11 cellular contexts compared by ENCODE assay signal in genomic region chr4:102007959-102008425, GRCh38.
A peak's percentile ranks its signal among the peaks of the same experiment; 100 is the strongest.
DNase-seq lines count a peak whose midpoint lies in the region; ATAC-seq and TF ChIP-seq lines count a peak whose summit lies in the region.
"Had no signal": no experiment of that assay in that cellular context is flagged by ENCODE, and none has a peak within 500 bp of the region (broad histone marks: within the 10 kb centered on the region; RNA-seq: fewer than 3 reads in every experiment).

No MANE protein-coding gene starts in this region.

- ATAC-seq in GM18511 (IDR thresholded peaks at IDR 0.05; ENCODE audit: unreplicated experiment) (peak; percentile 96), GM21367 (IDR thresholded peaks at IDR 0.05; ENCODE audit: unreplicated experiment) (peak; percentile 84), HG03159 (IDR thresholded peaks at IDR 0.05; ENCODE audit: unreplicated experiment) (peak; percentile 94), activated B cell treated with CpG ODN at 0.5 μM for 24 hours (ENCODE audit: low read depth) (peak; percentile 92)
- ATAC-seq: WTC11 had no signal

- no peak for TF ChIP-seq CTCF in activated B cell treated with CpG ODN at 0.5 μM for 24 hours (IDR thresholded peaks at IDR 0.05)
- TF ChIP-seq CTCF in endothelial cell (IDR thresholded peaks at IDR 0.05; ENCODE audit: unreplicated experiment) = no peak

- H3K36me3 Mint-ChIP-seq in activated B cell treated with CpG ODN at 0.5 μM for 24 hours (ENCODE audit: low read depth) = peaks cover 69% of the 10 kb centered on the region
- H3K36me3 Mint-ChIP-seq in endothelial cell (ENCODE audit: low read depth, unreplicated experiment) = no peaks in the 10 kb centered on the region
- H3K36me3 Mint-ChIP-seq in immature natural killer cell = no peaks in the 10 kb centered on the region
- H3K36me3 Mint-ChIP-seq: WTC11 had no signal

- DNase-seq in activated B cell treated with CpG ODN at 0.5 μM for 24 hours (no peak), HEK293T (ENCODE audit: extremely low spot score) (no peak), head of caudate nucleus (no peak), endothelial cell (ENCODE audit: low spot score) (no peak), immature natural killer cell (no peak)
- DNase-seq: mesenchymal stem cell, NCI-H226 had no signal

- H3K4me1 Mint-ChIP-seq in activated B cell treated with CpG ODN at 0.5 μM for 24 hours (peaks cover 59% of the 10 kb centered on the region), endothelial cell (ENCODE audit: unreplicated experiment) (no peaks in the 10 kb centered on the region), immature natural killer cell (no peaks in the 10 kb centered on the region)

- H3K27me3 Mint-ChIP-seq in activated B cell treated with CpG ODN at 0.5 μM for 24 hours (no peaks in the 10 kb centered on the region), endothelial cell (ENCODE audit: unreplicated experiment) (no peaks in the 10 kb centered on the region), immature natural killer cell (ENCODE audit: low read depth in 3 of 3) (no peaks in the 10 kb centered on the region)

- intact Hi-C loops in activated B cell treated with CpG ODN at 0.5 μM for 24 hours (cut with micrococcal nuclease) (loop anchor here (1.0 to 10.0 kb wide), 6 partner anchors 12 to 841 kb away; partner anchors contain the start of genes BANK1 and PPP3CA), head of caudate nucleus (cut with DNase I) (no loop called here)

- H3K9me3 Mint-ChIP-seq in activated B cell treated with CpG ODN at 0.5 μM for 24 hours (no peaks in the 10 kb centered on the region), endothelial cell (ENCODE audit: unreplicated experiment) (no peaks in the 10 kb centered on the region), immature natural killer cell (no peaks in the 10 kb centered on the region)
- H3K9me3 Mint-ChIP-seq: WTC11 had no signal

- peak overlapping the region; percentile 57 for H3K27ac Mint-ChIP-seq in activated B cell treated with CpG ODN at 0.5 μM for 24 hours
- no peak overlapping the region for H3K27ac Mint-ChIP-seq in endothelial cell (ENCODE audit: unreplicated experiment)
- no peak overlapping the region for H3K27ac Mint-ChIP-seq in immature natural killer cell
- H3K27ac Mint-ChIP-seq: WTC11 had no signal

- H3K4me3 Mint-ChIP-seq in activated B cell treated with CpG ODN at 0.5 μM for 24 hours = peak overlapping the region; percentile 38
- no peak overlapping the region for H3K4me3 Mint-ChIP-seq in endothelial cell (ENCODE audit: unreplicated experiment)
- no peak overlapping the region for H3K4me3 Mint-ChIP-seq in immature natural killer cell
- H3K4me3 Mint-ChIP-seq: WTC11 had no signal

- CTCF ChIA-PET in activated B cell treated with CpG ODN at 0.5 μM for 24 hours (lab: Charles Lee) = no interaction called here
- CTCF ChIA-PET in HEK293T (lab: Yijun Ruan, JAX) = no interaction called here

- POLR2A ChIA-PET in activated B cell treated with CpG ODN at 0.5 μM for 24 hours (lab: Charles Lee) (interaction anchor here (0.9 to 1.9 kb wide), 3 partner anchors 20 to 217 kb away, joined by 3 to 7 read pairs (median 3); no protein-coding TSS in a partner anchor), HEK293T (lab: Yijun Ruan, JAX) (no interaction called here)

TF ChIP-seq in HEK293T, 16 proteins besides CTCF, POLR2A, EP300 and RAD21:
- TF ChIP-seq PKNOX1 (IDR thresholded peaks at IDR 0.05) (no peak), SP1 (IDR thresholded peaks at IDR 0.05) (no peak), FOXK2 (IDR thresholded peaks at IDR 0.05) (no peak), LEF1 (IDR thresholded peaks at IDR 0.05; ENCODE audit: borderline replicate concordance) (no peak), L3MBTL2 (conservative IDR thresholded peaks at IDR 0.05) (no peak), NFRKB (IDR thresholded peaks at IDR 0.05) (no peak), TARDBP (IDR thresholded peaks at IDR 0.05) (no peak), BHLHE40 (IDR thresholded peaks at IDR 0.05; ENCODE audit: borderline replicate concordance) (no peak), ELF4 (IDR thresholded peaks at IDR 0.05) (no peak), HDGF (IDR thresholded peaks at IDR 0.05; ENCODE audit: borderline replicate concordance) (no peak), CTBP1 (IDR thresholded peaks at IDR 0.05; ENCODE audit: borderline replicate concordance) (no peak), FOXM1 (IDR thresholded peaks at IDR 0.05; ENCODE audit: borderline replicate concordance) (no peak), SUZ12 (IDR thresholded peaks at IDR 0.05) (no peak), ZNF384 (IDR thresholded peaks at IDR 0.05) (no peak), ARNT (IDR thresholded peaks at IDR 0.05) (no peak)
TF ChIP-seq in HEK293T: peak in this region for 0.
